Comparison of ENCODE assay signal across 1 cellular context in genomic region chr5:14671414-14671813, GRCh38.
TF ChIP-seq lines count a peak whose summit lies in the region.

No MANE protein-coding gene starts in this region.

TF ChIP-seq in GM12878, 131 proteins besides CTCF, POLR2A, EP300 and RAD21:
- TF ChIP-seq SIN3A (IDR thresholded peaks at IDR 0.05; ENCODE audit: low read depth, low read length) (no peak), NFIC (IDR thresholded peaks at IDR 0.05; ENCODE audit: low read depth, low read length) (peak; percentile 64), ESRRA (IDR thresholded peaks at IDR 0.05; ENCODE audit: low read length) (no peak), TCF7 (IDR thresholded peaks at IDR 0.05; ENCODE audit: borderline replicate concordance) (peak; percentile 56; the same call in 1 of the 2 replicates), RELB (IDR thresholded peaks at IDR 0.05; ENCODE audit: low read depth) (peak; percentile 28; the same call in 1 of the 2 replicates), ZNF207 (IDR thresholded peaks at IDR 0.05; ENCODE audit: borderline replicate concordance) (no peak), ATF7 (IDR thresholded peaks at IDR 0.05; ENCODE audit: low read depth) (peak; percentile 93), RFX5 (IDR thresholded peaks at IDR 0.05; ENCODE audit: low read depth, low read length) (no peak), JUNB (IDR thresholded peaks at IDR 0.05) (peak; percentile 38), CBFB (IDR thresholded peaks at IDR 0.05; ENCODE audit: low read depth) (0 out of 2 replicates have a peak, but pooled peaks have one; percentile 9)
- TF ChIP-seq, protein P1, sequence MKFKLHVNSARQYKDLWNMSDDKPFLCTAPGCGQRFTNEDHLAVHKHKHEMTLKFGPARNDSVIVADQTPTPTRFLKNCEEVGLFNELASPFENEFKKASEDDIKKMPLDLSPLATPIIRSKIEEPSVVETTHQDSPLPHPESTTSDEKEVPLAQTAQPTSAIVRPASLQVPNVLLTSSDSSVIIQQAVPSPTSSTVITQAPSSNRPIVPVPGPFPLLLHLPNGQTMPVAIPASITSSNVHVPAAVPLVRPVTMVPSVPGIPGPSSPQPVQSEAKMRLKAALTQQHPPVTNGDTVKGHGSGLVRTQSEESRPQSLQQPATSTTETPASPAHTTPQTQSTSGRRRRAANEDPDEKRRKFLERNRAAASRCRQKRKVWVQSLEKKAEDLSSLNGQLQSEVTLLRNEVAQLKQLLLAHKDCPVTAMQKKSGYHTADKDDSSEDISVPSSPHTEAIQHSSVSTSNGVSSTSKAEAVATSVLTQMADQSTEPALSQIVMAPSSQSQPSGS (IDR thresholded peaks at IDR 0.05; ENCODE audit: low read length) = peak; percentile 90
